In the genomic region with DNA sequence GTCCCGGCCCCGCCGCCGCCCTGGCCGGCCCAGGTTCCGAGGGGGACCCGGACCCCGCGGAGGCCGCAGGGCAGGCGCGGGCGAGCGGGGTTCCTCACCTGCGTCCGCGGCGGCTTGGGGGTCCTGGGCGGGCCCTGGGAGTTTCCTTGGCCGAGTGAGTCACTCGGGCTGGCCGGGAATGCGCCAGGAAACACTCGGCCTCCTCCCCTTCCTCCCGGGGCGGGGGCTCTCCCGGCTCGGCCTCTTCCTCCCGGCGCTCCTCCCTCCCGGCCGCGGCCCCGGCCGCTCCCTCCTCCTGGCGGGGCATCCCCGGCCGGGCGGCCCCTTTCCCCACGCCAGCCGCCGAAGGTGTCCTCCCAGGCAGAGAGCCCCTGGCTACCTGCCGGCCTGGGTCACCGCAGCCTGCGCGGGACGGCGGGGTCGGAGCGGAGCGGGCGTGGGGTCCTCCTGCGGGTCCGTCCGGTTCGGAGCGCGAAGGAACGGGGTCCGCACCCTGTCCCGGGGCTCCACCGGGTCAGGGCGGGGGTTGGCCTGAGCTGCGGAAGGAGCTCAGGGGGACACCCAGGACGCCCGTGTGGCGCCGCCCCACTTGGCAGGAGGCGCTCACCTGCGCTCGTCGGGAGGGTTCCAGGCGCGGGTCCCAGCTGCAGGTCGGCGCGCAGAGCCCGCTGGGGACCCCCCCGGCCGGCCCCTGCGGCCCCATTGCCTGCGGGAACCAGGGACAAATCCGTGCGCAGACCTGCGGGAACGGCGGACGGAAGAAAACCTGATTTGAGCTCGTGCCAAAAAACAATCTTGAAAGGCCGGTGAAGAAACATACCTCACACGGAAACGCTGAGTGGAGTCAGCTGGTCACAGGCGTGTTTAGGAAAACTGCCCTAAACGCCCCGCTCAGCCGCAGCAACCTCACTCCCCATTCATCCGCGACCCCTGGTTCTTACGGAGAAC, we compare ENCODE assay signal across 8 cellular contexts. TPM values are rescaled to one million over a fixed set of nuclear protein-coding genes. Genes with fewer than 3 reads are reported as not detected.
DNase-seq lines count a peak whose midpoint lies in the region; ATAC-seq and TF ChIP-seq lines count a peak whose summit lies in the region.

A gene (minus strand): TSS at position 180 of the 948 bp plus-strand sequence. CDS start 33,083 bp downstream, outside the sequence.

- peaks cover 9% of the 10 kb centered on the region; the same call in 1 of the 2 replicates for H4K20me1 ChIP-seq in GM23248 (ENCODE audit: insufficient read depth)

- H3K4me1 Mint-ChIP-seq in effector memory CD8-positive, alpha-beta T cell (ENCODE audit: low read depth in 2 of 2), result peaks cover 12 to 14% of the 10 kb centered on the region in 2 donors
- H3K4me1 Mint-ChIP-seq in stimulated activated naive B cell treated with anti-CD40 and anti-IgM and Interleukin-4, amounts not matched to agents 10 μg/mL and 1 μg/mL and 100 μg/mL, for 72 hours, result peaks cover 12 to 15% of the 10 kb centered on the region in 2 donors

- 3 to 4% methylated on average over 60 to 80 of the region's 99 CpGs for WGBS in GM23248 (ENCODE audit: low coverage in 1 of 2, low lambda C conversion rate in 2 of 2, missing lambda C conversion rate in 2 of 2), 2 experiments

- H3K27me3 ChIP-seq in GM23248 (replicated peaks; ENCODE audit: insufficient read depth), result no peaks in the 10 kb centered on the region
- no peaks in the 10 kb centered on the region for H3K27me3 ChIP-seq in lower lobe of right lung (ENCODE audit: low read depth)

- peak within 1 kb of the TSS; percentile 85 for H3K9ac ChIP-seq in GM23248

- DNase-seq in NCI-H1092 treated with DMSO at 0.1 percent for 48 hours (lab: John Stamatoyannopoulos, UW) (peak; percentile 7), NCI-H1092 (lab: John Stamatoyannopoulos, UW) (no peak), GM23248 (peak; percentile 92), M059J (ENCODE audit: low read depth) (peak; percentile 82), lower lobe of right lung (peak; percentile 90)
- no peak for DNase-seq in effector memory CD8-positive, alpha-beta T cell
- peak; percentile 20 for DNase-seq in stimulated activated naive B cell treated with anti-CD40 and anti-IgM and Interleukin-4, amounts not matched to agents 10 μg/mL and 1 μg/mL and 100 μg/mL, for 72 hours

- peak within 1 kb of the TSS; percentile 90 for H2AFZ ChIP-seq in GM23248

- H3K4me3 Mint-ChIP-seq in effector memory CD8-positive, alpha-beta T cell, result peak within 1 kb of the TSS; percentile 84 to 90
- H3K4me3 Mint-ChIP-seq in stimulated activated naive B cell treated with anti-CD40 and anti-IgM and Interleukin-4, amounts not matched to agents 10 μg/mL and 1 μg/mL and 100 μg/mL, for 72 hours, result peak within 1 kb of the TSS; percentile 85 to 87

- ATAC-seq in effector memory CD8-positive, alpha-beta T cell (replicated peaks), result peak; percentile 50
- peak; percentile 97 for ATAC-seq in lower lobe of right lung
- ATAC-seq in stimulated activated naive B cell treated with anti-CD40 and anti-IgM and Interleukin-4, amounts not matched to agents 10 μg/mL and 1 μg/mL and 100 μg/mL, for 72 hours (replicated peaks), result peak; percentile 56 to 59

- H3K4me2 ChIP-seq in GM23248 (ENCODE audit: unreplicated experiment), result peak within 1 kb of the TSS; percentile 89

- peak within 1 kb of the TSS in 1 of 2 donors; percentile 68 for H3K27ac Mint-ChIP-seq in effector memory CD8-positive, alpha-beta T cell
- peak within 1 kb of the TSS; percentile 82 for H3K27ac Mint-ChIP-seq in stimulated activated naive B cell treated with anti-CD40 and anti-IgM and Interleukin-4, amounts not matched to agents 10 μg/mL and 1 μg/mL and 100 μg/mL, for 72 hours

- intact Hi-C loops in lower lobe of right lung (cut with DNase I), result no loop called here

- H3K4me3 ChIP-seq in GM23248 (peak within 1 kb of the TSS; percentile 82), lower lobe of right lung (peak within 1 kb of the TSS; percentile 90)

- H3K27me3 Mint-ChIP-seq in effector memory CD8-positive, alpha-beta T cell, result peaks cover 18 to 21% of the 10 kb centered on the region in 2 donors
- peaks cover 12 to 21% of the 10 kb centered on the region in 2 donors for H3K27me3 Mint-ChIP-seq in stimulated activated naive B cell treated with anti-CD40 and anti-IgM and Interleukin-4, amounts not matched to agents 10 μg/mL and 1 μg/mL and 100 μg/mL, for 72 hours

- H3K9me3 Mint-ChIP-seq in effector memory CD8-positive, alpha-beta T cell, result no peaks in the 10 kb centered on the region
- no peaks in the 10 kb centered on the region for H3K9me3 Mint-ChIP-seq in stimulated activated naive B cell treated with anti-CD40 and anti-IgM and Interleukin-4, amounts not matched to agents 10 μg/mL and 1 μg/mL and 100 μg/mL, for 72 hours

- H3F3A ChIP-seq in GM23248 (ENCODE audit: insufficient read depth), result no peaks in the 10 kb centered on the region

- H3K27ac ChIP-seq in GM23248 (peak within 1 kb of the TSS; percentile 63), VCaP (peak within 1 kb of the TSS; percentile 92), lower lobe of right lung (peak within 1 kb of the TSS; percentile 89)

- H3K36me3 ChIP-seq in GM23248 (ENCODE audit: low read depth) (no peaks in the 10 kb centered on the region), lower lobe of right lung (no peaks in the 10 kb centered on the region)

- H3K4me1 ChIP-seq in GM23248 (ENCODE audit: insufficient read depth), result peaks cover 7% of the 10 kb centered on the region
- H3K4me1 ChIP-seq in lower lobe of right lung, result peaks cover 18% of the 10 kb centered on the region

- H3K36me3 Mint-ChIP-seq in effector memory CD8-positive, alpha-beta T cell (ENCODE audit: insufficient read depth), result peaks cover 3% of the 10 kb centered on the region
- no peaks in the 10 kb centered on the region for H3K36me3 Mint-ChIP-seq in stimulated activated naive B cell treated with anti-CD40 and anti-IgM and Interleukin-4, amounts not matched to agents 10 μg/mL and 1 μg/mL and 100 μg/mL, for 72 hours

- H3K79me2 ChIP-seq in GM23248 (ENCODE audit: insufficient read depth), result peaks cover 43% of the 10 kb centered on the region

- no peaks in the 10 kb centered on the region for H3K9me2 ChIP-seq in GM23248 (ENCODE audit: insufficient read depth)

- in situ Hi-C loops in GM23248 (cut with MboI), result no loop called here

- TF ChIP-seq CTCF in VCaP (conservative IDR thresholded peaks at IDR 0.05), result no peak
- no peak for TF ChIP-seq CTCF in lower lobe of right lung (IDR thresholded peaks at IDR 0.05)

- H3K9me3 ChIP-seq in GM23248 (ENCODE audit: low read depth) (no peaks in the 10 kb centered on the region), lower lobe of right lung (no peaks in the 10 kb centered on the region)

RNA-seq across cellular contexts. Expression of the gene that starts here (rescaled TPM):
- total RNA-seq in GM23248 (2014; rRNA removed; shearing (Covaris generic)), result 122 and 129 TPM in 2 replicates
- 80.5 and 83.3 TPM in 2 replicates for polyA plus RNA-seq in GM23248 (2016; fragmentation: Nextera tagmentation; extraction: Ambion mirVana)
- 37.2 and 75.5 TPM in 2 replicates for total RNA-seq in M059J (2014; rRNA removed; shearing (Covaris generic))
- 153 TPM for total RNA-seq in lower lobe of right lung

Comparison
In these comparisons a context has a peak if more than half of its experiments do, and no peak if none do; other contexts are left out.
1. DNase-seq: peak in NCI-H1092 treated with DMSO at 0.1 percent for 48 hours (single experiment), GM23248 (single experiment), M059J (single experiment), lower lobe of right lung (single experiment) and stimulated activated naive B cell treated with anti-CD40 and anti-IgM and Interleukin-4, amounts not matched to agents 10 μg/mL and 1 μg/mL and 100 μg/mL, for 72 hours (single experiment); none in NCI-H1092 (single experiment) and effector memory CD8-positive, alpha-beta T cell (0 of 3).
2. Peak in every context shown above with its lines, with median percentiles within 50 percentile points of each other: H3K27ac ChIP-seq and ATAC-seq.